10 cellular contexts compared by ENCODE assay signal in the genomic region with DNA sequence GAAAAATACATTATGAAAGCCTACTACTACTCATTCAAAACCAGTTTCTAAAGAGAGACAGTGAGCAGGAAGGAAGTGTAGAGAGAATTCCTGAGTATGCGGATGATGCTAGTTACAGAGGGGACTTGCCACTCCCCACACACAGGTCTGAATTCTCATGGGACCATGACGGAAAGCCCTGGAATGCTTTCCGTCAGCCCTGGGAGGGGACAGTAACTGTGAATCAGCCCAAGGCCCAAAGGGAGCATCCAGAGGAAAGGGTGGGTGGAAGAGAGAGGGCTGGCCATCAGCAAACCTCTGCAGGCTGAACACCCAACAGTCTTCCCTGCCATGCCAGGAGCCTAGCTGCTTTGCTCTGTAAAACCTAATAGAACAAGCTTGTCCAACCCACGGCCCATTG. TPM values are rescaled to one million over a fixed set of nuclear protein-coding genes. Genes with fewer than 3 reads are reported as not detected.
DNase-seq lines count a peak whose midpoint lies in the region; ATAC-seq and TF ChIP-seq lines count a peak whose summit lies in the region.
"Had no signal": no experiment of that assay in that cellular context is flagged by ENCODE, and none has a peak within 500 bp of the region (broad histone marks: within the 10 kb centered on the region; RNA-seq: fewer than 3 reads in every experiment).

No MANE protein-coding gene starts in this region.

- no peak for TF ChIP-seq CTCF in natural killer cell (IDR thresholded peaks at IDR 0.05)
- no peak for TF ChIP-seq CTCF in GM10248 (IDR thresholded peaks at IDR 0.05; ENCODE audit: control extremely low read depth, extremely low read depth, low read depth, missing control alignments)

- peaks cover 27% of the 10 kb centered on the region for H3K36me3 ChIP-seq in CD4-positive, alpha-beta memory T cell (ENCODE audit: insufficient read depth, low read length)
- H3K36me3 ChIP-seq: uterus had no signal

- ATAC-seq in effector memory CD8-positive, alpha-beta T cell (replicated peaks) = no peak
- ATAC-seq in natural killer cell (no peak), GM21381 (IDR thresholded peaks at IDR 0.05; ENCODE audit: unreplicated experiment) (no peak)

- peak overlapping the region in 2 of 8 donors; percentile 7 to 15 for H3K4me3 Mint-ChIP-seq in CD4-positive, alpha-beta memory T cell
- peak overlapping the region in 1 of 2 donors; percentile 21 for H3K4me3 Mint-ChIP-seq in effector memory CD8-positive, alpha-beta T cell
- H3K4me3 Mint-ChIP-seq in natural killer cell = no peak overlapping the region

- H3K9me3 ChIP-seq in CD4-positive, alpha-beta memory T cell (ENCODE audit: control insufficient read depth in 1 of 2, low read length in 2 of 2) = no peaks in the 10 kb centered on the region
- H3K9me3 ChIP-seq: uterus had no signal

- H3K36me3 Mint-ChIP-seq in CD4-positive, alpha-beta memory T cell = peaks cover 46 to 85% of the 10 kb centered on the region in 2 donors
- peaks cover 62% of the 10 kb centered on the region for H3K36me3 Mint-ChIP-seq in effector memory CD8-positive, alpha-beta T cell (ENCODE audit: insufficient read depth)
- no peaks in the 10 kb centered on the region for H3K36me3 Mint-ChIP-seq in natural killer cell

- intact Hi-C loops in CD4-positive, alpha-beta memory T cell (cut with micrococcal nuclease) = no loop called here
- intact Hi-C loops in natural killer cell (cut with micrococcal nuclease) = no loop called here

- CTCF ChIA-PET in CD4-positive, alpha-beta memory T cell (lab: Charles Lee; ENCODE audit: partially characterized antibody) = interaction anchor here (3.4 to 5.0 kb wide), 2 partner anchors 21 to 66 kb away, joined by 13 to 27 read pairs; no protein-coding TSS in a partner anchor
- CTCF ChIA-PET in GM10248 (lab: Yijun Ruan, JAX) = interaction anchor here (1.0 to 5.6 kb wide), 7 partner anchors 9 to 48 kb away, joined by 3 to 32 read pairs (median 3); no protein-coding TSS in a partner anchor

- H3K27ac Mint-ChIP-seq in CD4-positive, alpha-beta memory T cell = peak overlapping the region; percentile 19 to 90 (median 77)
- H3K27ac Mint-ChIP-seq in effector memory CD8-positive, alpha-beta T cell = peak overlapping the region; percentile 92 to 95
- peak overlapping the region; percentile 47 to 97 for H3K27ac Mint-ChIP-seq in natural killer cell

- no peaks in the 10 kb centered on the region for H3K27me3 ChIP-seq in CD4-positive, alpha-beta memory T cell (ENCODE audit: insufficient read depth, low read length)
- H3K27me3 ChIP-seq: uterus had no signal

- peaks cover 97% of the 10 kb centered on the region for H3K4me1 ChIP-seq in CD4-positive, alpha-beta memory T cell (ENCODE audit: insufficient read depth, low read length)
- H3K4me1 ChIP-seq: uterus had no signal

- POLR2A ChIA-PET in CD4-positive, alpha-beta memory T cell (lab: Charles Lee; ENCODE audit: partially characterized antibody) = interaction anchor here (0.6 kb wide), 1 partner anchor 72 kb away, joined by 4 read pairs; no protein-coding TSS in a partner anchor
- POLR2A ChIA-PET in GM10248 (lab: Yijun Ruan, JAX) = no interaction called here

- H3K27me3 Mint-ChIP-seq in CD4-positive, alpha-beta memory T cell = no peaks in the 10 kb centered on the region
- no peaks in the 10 kb centered on the region for H3K27me3 Mint-ChIP-seq in effector memory CD8-positive, alpha-beta T cell
- no peaks in the 10 kb centered on the region for H3K27me3 Mint-ChIP-seq in natural killer cell (ENCODE audit: low read depth in 2 of 2)

- no peak overlapping the region for H3K27ac ChIP-seq in CD4-positive, alpha-beta memory T cell (ENCODE audit: low read depth, low read length)
- H3K27ac ChIP-seq: uterus had no signal

- H3K9me3 Mint-ChIP-seq in CD4-positive, alpha-beta memory T cell = no peaks in the 10 kb centered on the region
- H3K9me3 Mint-ChIP-seq in effector memory CD8-positive, alpha-beta T cell = no peaks in the 10 kb centered on the region
- no peaks in the 10 kb centered on the region for H3K9me3 Mint-ChIP-seq in natural killer cell

- peaks cover 70 to 99% (median 87%) of the 10 kb centered on the region in 4 donors for H3K4me1 Mint-ChIP-seq in CD4-positive, alpha-beta memory T cell
- peaks cover 72 to 98% of the 10 kb centered on the region in 2 donors for H3K4me1 Mint-ChIP-seq in effector memory CD8-positive, alpha-beta T cell (ENCODE audit: low read depth in 2 of 2)
- H3K4me1 Mint-ChIP-seq in natural killer cell = peaks cover 89 to 95% of the 10 kb centered on the region in 2 donors

- no peak overlapping the region for H3K4me3 ChIP-seq in CD4-positive, alpha-beta memory T cell (ENCODE audit: low read length in 2 of 2)
- H3K4me3 ChIP-seq: uterus had no signal

- no peak for DNase-seq in CD4-positive, alpha-beta memory T cell
- DNase-seq in M059J (ENCODE audit: low read depth) (peak; percentile 69), natural killer cell (no peak), HCEC 1CT (no peak), GM10248 (ENCODE audit: extremely low spot score) (no peak)
- DNase-seq in effector memory CD8-positive, alpha-beta T cell = no peak
- DNase-seq in activated CD4-positive, alpha-beta T cell treated with anti-CD3 and anti-CD28 coated beads for 4 hours = no peak
- DNase-seq: effector memory CD4-positive, alpha-beta T cell; uterus had no signal

RNA-seq across cellular contexts. Expression of a gene that starts 36.4 kb away (rescaled TPM):
- 100 to 1,000 TPM; 124 to 129 TPM for total RNA-seq in CD4-positive, alpha-beta memory T cell
- polyA plus RNA-seq in CD4-positive, alpha-beta memory T cell = 100 to 1,000 TPM; 163 to 173 TPM
- 0.15 and 0.81 TPM in 2 replicates for total RNA-seq in M059J (2014; rRNA removed; shearing (Covaris generic))
- 100 to 1,000 TPM in 2 of 3 donors, 10 to 100 TPM in 1; 86.3 to 130 (median 110) TPM for total RNA-seq in natural killer cell

RNA-seq across cellular contexts. Expression of a gene that starts 55.4 kb away (rescaled TPM):
- 1 to 10 TPM; 5.4 to 7.2 TPM for total RNA-seq in CD4-positive, alpha-beta memory T cell
- polyA plus RNA-seq in CD4-positive, alpha-beta memory T cell = 10 to 100 TPM in 1 of 2 donors, 1 to 10 TPM in 1; 8.6 to 15.8 TPM
- total RNA-seq in M059J (2014; rRNA removed; shearing (Covaris generic)) = 79.3 and 110 TPM in 2 replicates
- total RNA-seq in natural killer cell = 1 to 10 TPM; 3.4 to 4.6 (median 4.0) TPM

Comparison
In these comparisons a context has a peak if more than half of its experiments do, and no peak if none do; other contexts are left out.
1. RNA of a gene that starts 36.4 kb away (total RNA-seq): 124 to 129 TPM in CD4-positive, alpha-beta memory T cell and 86.3 to 130 TPM in natural killer cell; 0.15 to 0.81 TPM in M059J; every median in the first group is over 10 times any median in the second.
2. Peak in every context shown above with its lines, with median percentiles within 50 percentile points of each other: H3K27ac Mint-ChIP-seq.